In the genomic region with DNA sequence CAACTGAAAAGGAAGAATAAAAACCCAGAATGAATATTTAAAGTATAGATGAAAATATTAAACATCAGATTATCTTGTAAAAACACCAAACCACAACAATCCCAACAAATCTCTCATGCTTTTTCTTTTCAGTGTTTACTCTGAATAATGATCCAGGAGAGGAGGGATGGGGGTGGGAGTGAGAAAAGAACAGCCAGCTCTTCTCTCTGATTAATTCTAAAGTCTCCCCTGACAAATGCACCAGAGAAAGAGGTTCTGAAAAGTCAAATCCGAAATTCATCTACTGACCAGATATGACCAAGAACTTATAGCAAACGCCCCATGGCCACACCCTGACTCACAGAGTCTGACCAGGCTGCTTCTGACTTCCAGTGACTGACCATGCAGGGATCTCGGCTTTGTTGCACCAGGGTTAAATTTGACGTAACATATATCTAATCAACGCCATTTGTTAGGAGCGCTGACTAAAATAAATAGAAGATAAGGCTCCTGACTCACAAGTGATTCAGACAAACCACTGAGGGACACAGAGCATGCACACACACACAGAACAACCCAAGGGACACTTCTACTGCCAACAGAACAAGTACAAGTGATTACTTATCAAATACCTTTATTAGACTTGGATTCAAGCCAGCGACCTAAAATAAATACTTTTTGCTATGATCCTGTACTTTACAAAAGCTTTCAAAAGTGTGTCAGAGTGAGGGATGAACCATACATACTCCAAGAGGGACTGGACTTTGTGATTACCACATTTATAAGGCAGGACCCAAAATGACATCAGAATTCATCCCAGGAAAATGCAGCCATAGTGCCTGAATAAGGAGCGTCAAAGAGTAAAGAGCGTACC, we compare ENCODE assay signal across 1 cellular context.
TF ChIP-seq lines count a peak whose summit lies in the region.

No MANE protein-coding gene starts in this region.

TF ChIP-seq in HepG2, 621 proteins besides CTCF, POLR2A, EP300 and RAD21 (continued from another document and continues in another):
- TF ChIP-seq, protein P1, sequence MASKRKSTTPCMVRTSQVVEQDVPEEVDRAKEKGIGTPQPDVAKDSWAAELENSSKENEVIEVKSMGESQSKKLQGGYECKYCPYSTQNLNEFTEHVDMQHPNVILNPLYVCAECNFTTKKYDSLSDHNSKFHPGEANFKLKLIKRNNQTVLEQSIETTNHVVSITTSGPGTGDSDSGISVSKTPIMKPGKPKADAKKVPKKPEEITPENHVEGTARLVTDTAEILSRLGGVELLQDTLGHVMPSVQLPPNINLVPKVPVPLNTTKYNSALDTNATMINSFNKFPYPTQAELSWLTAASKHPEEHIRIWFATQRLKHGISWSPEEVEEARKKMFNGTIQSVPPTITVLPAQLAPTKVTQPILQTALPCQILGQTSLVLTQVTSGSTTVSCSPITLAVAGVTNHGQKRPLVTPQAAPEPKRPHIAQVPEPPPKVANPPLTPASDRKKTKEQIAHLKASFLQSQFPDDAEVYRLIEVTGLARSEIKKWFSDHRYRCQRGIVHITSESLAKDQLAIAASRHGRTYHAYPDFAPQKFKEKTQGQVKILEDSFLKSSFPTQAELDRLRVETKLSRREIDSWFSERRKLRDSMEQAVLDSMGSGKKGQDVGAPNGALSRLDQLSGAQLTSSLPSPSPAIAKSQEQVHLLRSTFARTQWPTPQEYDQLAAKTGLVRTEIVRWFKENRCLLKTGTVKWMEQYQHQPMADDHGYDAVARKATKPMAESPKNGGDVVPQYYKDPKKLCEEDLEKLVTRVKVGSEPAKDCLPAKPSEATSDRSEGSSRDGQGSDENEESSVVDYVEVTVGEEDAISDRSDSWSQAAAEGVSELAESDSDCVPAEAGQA (IDR thresholded peaks at IDR 0.05; ENCODE audit: low read depth), result peak; percentile 71; the same call in 1 of the 2 replicates
- TF ChIP-seq, protein P1 (CRISPR knock-in tag; IDR thresholded peaks at IDR 0.05; ENCODE audit: borderline replicate concordance), result no peak
- TF ChIP-seq ZBTB38 (CRISPR knock-in tag; IDR thresholded peaks at IDR 0.05) (no peak), BCL6 (CRISPR knock-in tag; IDR thresholded peaks at IDR 0.05) (peak; percentile 46; the same call in 1 of the 2 replicates), FOXK1 (CRISPR knock-in tag; IDR thresholded peaks at IDR 0.05; ENCODE audit: borderline replicate concordance, low read depth) (no peak; the same call in 1 of the 2 replicates), GABPB1 (CRISPR knock-in tag; IDR thresholded peaks at IDR 0.05) (0 out of 2 replicates have a peak, but pooled peaks have one; percentile 5), RFXAP (CRISPR knock-in tag; IDR thresholded peaks at IDR 0.05; ENCODE audit: borderline replicate concordance) (no peak), ZSCAN29 (CRISPR knock-in tag; conservative IDR thresholded peaks at IDR 0.05) (0 out of 2 replicates have a peak, but pooled peaks have one; percentile 59), NR2F6 (IDR thresholded peaks at IDR 0.05) (peak; percentile 50; the same call in 1 of the 2 replicates), NR2F6 (CRISPR knock-in tag; IDR thresholded peaks at IDR 0.05) (peak; percentile 50), ZNF720 (CRISPR knock-in tag; IDR thresholded peaks at IDR 0.05) (no peak), PAX8 (CRISPR knock-in tag; IDR thresholded peaks at IDR 0.05; ENCODE audit: borderline replicate concordance) (no peak), MATR3 (CRISPR knock-in tag; IDR thresholded peaks at IDR 0.05) (no peak), SCMH1 (CRISPR knock-in tag; IDR thresholded peaks at IDR 0.05; ENCODE audit: borderline replicate concordance) (no peak), ZNF709 (CRISPR knock-in tag; IDR thresholded peaks at IDR 0.05) (no peak), GMEB1 (CRISPR knock-in tag; IDR thresholded peaks at IDR 0.05; ENCODE audit: borderline replicate concordance) (no peak), ZFP36 (IDR thresholded peaks at IDR 0.05; ENCODE audit: borderline replicate concordance, low read depth, low read length, partially characterized antibody) (no peak), NCOA2 (CRISPR knock-in tag; IDR thresholded peaks at IDR 0.05) (peak; percentile 77), ZMYM4 (CRISPR knock-in tag; IDR thresholded peaks at IDR 0.05) (no peak), GRHL1 (CRISPR knock-in tag; conservative IDR thresholded peaks at IDR 0.05) (no peak), ZNF589 (CRISPR knock-in tag; conservative IDR thresholded peaks at IDR 0.05) (no peak), ZBTB1 (CRISPR knock-in tag; IDR thresholded peaks at IDR 0.05; ENCODE audit: borderline replicate concordance) (no peak), CCDC6 (CRISPR knock-in tag; IDR thresholded peaks at IDR 0.05) (no peak), ZNF552 (CRISPR knock-in tag; IDR thresholded peaks at IDR 0.05; ENCODE audit: borderline replicate concordance) (no peak), ZNF431 (CRISPR knock-in tag; IDR thresholded peaks at IDR 0.05; ENCODE audit: borderline replicate concordance, low read depth) (no peak), ZNF44 (CRISPR knock-in tag; IDR thresholded peaks at IDR 0.05) (no peak), CCAR2 (optimal IDR thresholded peaks at IDR 0.05; ENCODE audit: low read depth, low read length) (no peak), AHDC1 (CRISPR knock-in tag; IDR thresholded peaks at IDR 0.05; ENCODE audit: borderline replicate concordance) (no peak), ZNF121 (CRISPR knock-in tag; IDR thresholded peaks at IDR 0.05) (no peak), DPF2 (CRISPR knock-in tag; IDR thresholded peaks at IDR 0.05; ENCODE audit: borderline replicate concordance, low read depth) (no peak)
- TF ChIP-seq, protein P2, sequence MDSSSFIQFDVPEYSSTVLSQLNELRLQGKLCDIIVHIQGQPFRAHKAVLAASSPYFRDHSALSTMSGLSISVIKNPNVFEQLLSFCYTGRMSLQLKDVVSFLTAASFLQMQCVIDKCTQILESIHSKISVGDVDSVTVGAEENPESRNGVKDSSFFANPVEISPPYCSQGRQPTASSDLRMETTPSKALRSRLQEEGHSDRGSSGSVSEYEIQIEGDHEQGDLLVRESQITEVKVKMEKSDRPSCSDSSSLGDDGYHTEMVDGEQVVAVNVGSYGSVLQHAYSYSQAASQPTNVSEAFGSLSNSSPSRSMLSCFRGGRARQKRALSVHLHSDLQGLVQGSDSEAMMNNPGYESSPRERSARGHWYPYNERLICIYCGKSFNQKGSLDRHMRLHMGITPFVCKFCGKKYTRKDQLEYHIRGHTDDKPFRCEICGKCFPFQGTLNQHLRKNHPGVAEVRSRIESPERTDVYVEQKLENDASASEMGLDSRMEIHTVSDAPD (CRISPR knock-in tag; IDR thresholded peaks at IDR 0.05), result peak; percentile 54
- TF ChIP-seq, protein P3, sequence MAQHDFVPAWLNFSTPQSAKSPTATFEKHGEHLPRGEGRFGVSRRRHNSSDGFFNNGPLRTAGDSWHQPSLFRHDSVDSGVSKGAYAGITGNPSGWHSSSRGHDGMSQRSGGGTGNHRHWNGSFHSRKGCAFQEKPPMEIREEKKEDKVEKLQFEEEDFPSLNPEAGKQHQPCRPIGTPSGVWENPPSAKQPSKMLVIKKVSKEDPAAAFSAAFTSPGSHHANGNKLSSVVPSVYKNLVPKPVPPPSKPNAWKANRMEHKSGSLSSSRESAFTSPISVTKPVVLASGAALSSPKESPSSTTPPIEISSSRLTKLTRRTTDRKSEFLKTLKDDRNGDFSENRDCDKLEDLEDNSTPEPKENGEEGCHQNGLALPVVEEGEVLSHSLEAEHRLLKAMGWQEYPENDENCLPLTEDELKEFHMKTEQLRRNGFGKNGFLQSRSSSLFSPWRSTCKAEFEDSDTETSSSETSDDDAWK (CRISPR knock-in tag; IDR thresholded peaks at IDR 0.05), result no peak
- TF ChIP-seq, protein P4, sequence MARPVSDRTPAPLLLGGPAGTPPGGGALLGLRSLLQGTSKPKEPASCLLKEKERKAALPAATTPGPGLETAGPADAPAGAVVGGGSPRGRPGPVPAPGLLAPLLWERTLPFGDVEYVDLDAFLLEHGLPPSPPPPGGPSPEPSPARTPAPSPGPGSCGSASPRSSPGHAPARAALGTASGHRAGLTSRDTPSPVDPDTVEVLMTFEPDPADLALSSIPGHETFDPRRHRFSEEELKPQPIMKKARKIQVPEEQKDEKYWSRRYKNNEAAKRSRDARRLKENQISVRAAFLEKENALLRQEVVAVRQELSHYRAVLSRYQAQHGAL (CRISPR knock-in tag; IDR thresholded peaks at IDR 0.05; ENCODE audit: not compliant biosample characterization), result no peak
- TF ChIP-seq, protein P5, sequence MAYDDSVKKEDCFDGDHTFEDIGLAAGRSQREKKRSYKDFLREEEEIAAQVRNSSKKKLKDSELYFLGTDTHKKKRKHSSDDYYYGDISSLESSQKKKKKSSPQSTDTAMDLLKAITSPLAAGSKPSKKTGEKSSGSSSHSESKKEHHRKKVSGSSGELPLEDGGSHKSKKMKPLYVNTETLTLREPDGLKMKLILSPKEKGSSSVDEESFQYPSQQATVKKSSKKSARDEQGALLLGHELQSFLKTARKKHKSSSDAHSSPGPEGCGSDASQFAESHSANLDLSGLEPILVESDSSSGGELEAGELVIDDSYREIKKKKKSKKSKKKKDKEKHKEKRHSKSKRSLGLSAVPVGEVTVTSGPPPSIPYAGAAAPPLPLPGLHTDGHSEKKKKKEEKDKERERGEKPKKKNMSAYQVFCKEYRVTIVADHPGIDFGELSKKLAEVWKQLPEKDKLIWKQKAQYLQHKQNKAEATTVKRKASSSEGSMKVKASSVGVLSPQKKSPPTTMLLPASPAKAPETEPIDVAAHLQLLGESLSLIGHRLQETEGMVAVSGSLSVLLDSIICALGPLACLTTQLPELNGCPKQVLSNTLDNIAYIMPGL (CRISPR knock-in tag; IDR thresholded peaks at IDR 0.05; ENCODE audit: borderline replicate concordance in 1 of 2, low read depth in 1 of 2), result peak in 1 of 2 experiments; percentile 13; a peak in 1 of 4 replicates
